In the genomic region with DNA sequence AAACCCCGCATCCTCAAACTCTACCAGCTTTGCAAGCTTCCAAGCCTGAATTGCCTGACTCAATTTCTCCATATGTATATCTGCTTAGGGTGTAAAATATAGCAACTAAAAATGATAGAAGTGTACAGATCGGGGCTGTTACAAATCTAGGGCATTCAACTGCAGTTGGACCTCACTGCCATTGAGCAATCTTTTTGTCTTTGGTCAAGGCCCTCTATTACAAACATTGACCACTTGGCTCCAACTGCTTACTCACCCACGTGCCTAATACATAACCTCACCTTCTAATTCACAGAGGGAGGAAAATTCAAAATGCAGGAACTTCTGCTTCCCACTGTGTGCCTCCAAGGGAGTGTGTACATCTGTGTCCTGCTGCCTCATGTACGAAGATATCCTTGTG, we compare ENCODE assay signal across 1 cellular context.
TF ChIP-seq lines count a peak whose summit lies in the region.

No MANE protein-coding gene starts in this region.

TF ChIP-seq in HepG2, 621 proteins besides CTCF, POLR2A, EP300 and RAD21 (continued from another document):
- TF ChIP-seq, protein P1, sequence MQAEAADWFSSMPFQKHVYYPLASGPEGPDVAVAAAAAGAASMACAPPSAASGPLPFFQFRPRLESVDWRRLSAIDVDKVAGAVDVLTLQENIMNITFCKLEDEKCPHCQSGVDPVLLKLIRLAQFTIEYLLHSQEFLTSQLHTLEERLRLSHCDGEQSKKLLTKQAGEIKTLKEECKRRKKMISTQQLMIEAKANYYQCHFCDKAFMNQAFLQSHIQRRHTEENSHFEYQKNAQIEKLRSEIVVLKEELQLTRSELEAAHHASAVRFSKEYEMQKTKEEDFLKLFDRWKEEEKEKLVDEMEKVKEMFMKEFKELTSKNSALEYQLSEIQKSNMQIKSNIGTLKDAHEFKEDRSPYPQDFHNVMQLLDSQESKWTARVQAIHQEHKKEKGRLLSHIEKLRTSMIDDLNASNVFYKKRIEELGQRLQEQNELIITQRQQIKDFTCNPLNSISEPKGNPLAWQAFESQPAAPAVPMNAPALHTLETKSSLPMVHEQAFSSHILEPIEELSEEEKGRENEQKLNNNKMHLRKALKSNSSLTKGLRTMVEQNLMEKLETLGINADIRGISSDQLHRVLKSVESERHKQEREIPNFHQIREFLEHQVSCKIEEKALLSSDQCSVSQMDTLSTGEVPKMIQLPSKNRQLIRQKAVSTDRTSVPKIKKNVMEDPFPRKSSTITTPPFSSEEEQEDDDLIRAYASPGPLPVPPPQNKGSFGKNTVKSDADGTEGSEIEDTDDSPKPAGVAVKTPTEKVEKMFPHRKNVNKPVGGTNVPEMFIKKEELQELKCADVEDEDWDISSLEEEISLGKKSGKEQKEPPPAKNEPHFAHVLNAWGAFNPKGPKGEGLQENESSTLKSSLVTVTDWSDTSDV (CRISPR knock-in tag; IDR thresholded peaks at IDR 0.05), result no peak
- TF ChIP-seq ZNF761 (CRISPR knock-in tag; conservative IDR thresholded peaks at IDR 0.05) (no peak), SOX13 (IDR thresholded peaks at IDR 0.05) (no peak), SOX13 (CRISPR knock-in tag; conservative IDR thresholded peaks at IDR 0.05 in 1 of 2, IDR thresholded peaks at IDR 0.05 in 1 of 2) (peak in 1 of 2 experiments; percentile 57; a peak in 1 of 4 replicates), EEA1 (CRISPR knock-in tag; IDR thresholded peaks at IDR 0.05; ENCODE audit: borderline replicate concordance) (no peak), KDM5A (IDR thresholded peaks at IDR 0.05; ENCODE audit: borderline replicate concordance, low read length) (no peak), KLF9 (CRISPR knock-in tag; IDR thresholded peaks at IDR 0.05; ENCODE audit: low read depth) (no peak), ZNF570 (CRISPR knock-in tag; IDR thresholded peaks at IDR 0.05; ENCODE audit: borderline replicate concordance) (no peak), NFE2L1 (CRISPR knock-in tag; IDR thresholded peaks at IDR 0.05; ENCODE audit: borderline replicate concordance) (no peak), ZSCAN12 (CRISPR knock-in tag; IDR thresholded peaks at IDR 0.05) (no peak), ZNF10 (CRISPR knock-in tag; IDR thresholded peaks at IDR 0.05; ENCODE audit: borderline replicate concordance, low read depth) (no peak)
- TF ChIP-seq, protein P2, sequence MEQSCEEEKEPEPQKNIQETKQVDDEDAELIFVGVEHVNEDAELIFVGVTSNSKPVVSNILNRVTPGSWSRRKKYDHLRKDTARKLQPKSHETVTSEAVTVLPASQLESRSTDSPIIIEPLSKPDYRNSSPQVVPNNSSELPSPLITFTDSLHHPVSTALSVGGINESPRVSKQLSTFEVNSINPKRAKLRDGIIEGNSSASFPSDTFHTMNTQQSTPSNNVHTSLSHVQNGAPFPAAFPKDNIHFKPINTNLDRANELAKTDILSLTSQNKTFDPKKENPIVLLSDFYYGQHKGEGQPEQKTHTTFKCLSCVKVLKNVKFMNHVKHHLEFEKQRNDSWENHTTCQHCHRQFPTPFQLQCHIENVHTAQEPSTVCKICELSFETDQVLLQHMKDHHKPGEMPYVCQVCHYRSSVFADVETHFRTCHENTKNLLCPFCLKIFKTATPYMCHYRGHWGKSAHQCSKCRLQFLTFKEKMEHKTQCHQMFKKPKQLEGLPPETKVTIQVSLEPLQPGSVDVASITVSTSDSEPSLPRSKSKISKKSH (CRISPR knock-in tag; IDR thresholded peaks at IDR 0.05; ENCODE audit: borderline replicate concordance), result no peak
- TF ChIP-seq, protein P3, sequence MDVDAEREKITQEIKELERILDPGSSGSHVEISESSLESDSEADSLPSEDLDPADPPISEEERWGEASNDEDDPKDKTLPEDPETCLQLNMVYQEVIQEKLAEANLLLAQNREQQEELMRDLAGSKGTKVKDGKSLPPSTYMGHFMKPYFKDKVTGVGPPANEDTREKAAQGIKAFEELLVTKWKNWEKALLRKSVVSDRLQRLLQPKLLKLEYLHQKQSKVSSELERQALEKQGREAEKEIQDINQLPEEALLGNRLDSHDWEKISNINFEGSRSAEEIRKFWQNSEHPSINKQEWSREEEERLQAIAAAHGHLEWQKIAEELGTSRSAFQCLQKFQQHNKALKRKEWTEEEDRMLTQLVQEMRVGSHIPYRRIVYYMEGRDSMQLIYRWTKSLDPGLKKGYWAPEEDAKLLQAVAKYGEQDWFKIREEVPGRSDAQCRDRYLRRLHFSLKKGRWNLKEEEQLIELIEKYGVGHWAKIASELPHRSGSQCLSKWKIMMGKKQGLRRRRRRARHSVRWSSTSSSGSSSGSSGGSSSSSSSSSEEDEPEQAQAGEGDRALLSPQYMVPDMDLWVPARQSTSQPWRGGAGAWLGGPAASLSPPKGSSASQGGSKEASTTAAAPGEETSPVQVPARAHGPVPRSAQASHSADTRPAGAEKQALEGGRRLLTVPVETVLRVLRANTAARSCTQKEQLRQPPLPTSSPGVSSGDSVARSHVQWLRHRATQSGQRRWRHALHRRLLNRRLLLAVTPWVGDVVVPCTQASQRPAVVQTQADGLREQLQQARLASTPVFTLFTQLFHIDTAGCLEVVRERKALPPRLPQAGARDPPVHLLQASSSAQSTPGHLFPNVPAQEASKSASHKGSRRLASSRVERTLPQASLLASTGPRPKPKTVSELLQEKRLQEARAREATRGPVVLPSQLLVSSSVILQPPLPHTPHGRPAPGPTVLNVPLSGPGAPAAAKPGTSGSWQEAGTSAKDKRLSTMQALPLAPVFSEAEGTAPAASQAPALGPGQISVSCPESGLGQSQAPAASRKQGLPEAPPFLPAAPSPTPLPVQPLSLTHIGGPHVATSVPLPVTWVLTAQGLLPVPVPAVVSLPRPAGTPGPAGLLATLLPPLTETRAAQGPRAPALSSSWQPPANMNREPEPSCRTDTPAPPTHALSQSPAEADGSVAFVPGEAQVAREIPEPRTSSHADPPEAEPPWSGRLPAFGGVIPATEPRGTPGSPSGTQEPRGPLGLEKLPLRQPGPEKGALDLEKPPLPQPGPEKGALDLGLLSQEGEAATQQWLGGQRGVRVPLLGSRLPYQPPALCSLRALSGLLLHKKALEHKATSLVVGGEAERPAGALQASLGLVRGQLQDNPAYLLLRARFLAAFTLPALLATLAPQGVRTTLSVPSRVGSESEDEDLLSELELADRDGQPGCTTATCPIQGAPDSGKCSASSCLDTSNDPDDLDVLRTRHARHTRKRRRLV (CRISPR knock-in tag; IDR thresholded peaks at IDR 0.05), result no peak
- TF ChIP-seq, protein P4, sequence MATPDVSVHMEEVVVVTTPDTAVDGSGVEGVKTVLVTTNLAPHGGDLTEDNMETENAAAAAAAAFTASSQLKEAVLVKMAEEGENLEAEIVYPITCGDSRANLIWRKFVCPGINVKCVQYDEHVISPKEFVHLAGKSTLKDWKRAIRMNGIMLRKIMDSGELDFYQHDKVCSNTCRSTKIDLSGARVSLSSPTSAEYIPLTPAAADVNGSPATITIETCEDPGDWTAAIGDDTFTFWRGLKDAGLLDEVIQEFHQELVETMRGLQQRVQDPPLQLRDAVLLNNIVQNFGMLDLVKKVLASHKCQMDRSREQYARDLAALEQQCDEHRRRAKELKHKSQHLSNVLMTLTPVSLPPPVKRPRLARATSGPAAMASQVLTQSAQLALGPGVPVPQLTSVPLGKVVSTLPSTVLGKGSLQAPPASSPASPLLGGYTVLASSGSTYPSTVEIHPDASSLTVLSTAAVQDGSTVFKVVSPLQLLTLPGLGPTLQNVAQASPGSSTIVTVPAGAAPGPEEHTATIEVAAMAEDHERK (CRISPR knock-in tag; IDR thresholded peaks at IDR 0.05; ENCODE audit: low read depth), result no peak
